ENCODE assay signal across 11 cellular contexts in the genomic region with DNA sequence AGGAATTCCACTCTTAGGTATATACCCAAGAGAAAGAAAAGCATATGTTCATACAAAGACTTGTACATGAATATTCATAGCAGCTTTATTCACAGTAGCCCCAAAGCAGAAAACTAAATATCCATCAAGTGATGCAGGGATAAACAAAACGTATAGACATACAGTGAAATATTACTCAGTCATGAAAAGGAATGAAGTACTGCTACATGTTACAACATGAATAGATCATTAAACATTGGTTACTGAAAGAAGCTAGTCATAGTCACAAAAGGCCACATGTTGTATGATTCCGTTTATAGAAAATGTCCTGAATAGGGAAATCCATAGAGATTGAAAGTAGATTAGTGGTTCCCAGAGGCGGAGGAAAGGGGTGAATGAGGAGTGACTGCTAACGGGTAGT. TPM values are rescaled to one million over a fixed set of nuclear protein-coding genes. Genes with fewer than 3 reads are reported as not detected.
DNase-seq lines count a peak whose midpoint lies in the region; ATAC-seq and TF ChIP-seq lines count a peak whose summit lies in the region.
"Had no signal": no experiment of that assay in that cellular context is flagged by ENCODE, and none has a peak within 500 bp of the region (broad histone marks: within the 10 kb centered on the region; RNA-seq: fewer than 3 reads in every experiment).

No MANE protein-coding gene starts in this region.

- H3K27ac Mint-ChIP-seq in CD8-positive, alpha-beta memory T cell = no peak overlapping the region
- H3K27ac Mint-ChIP-seq in osteocyte (ENCODE audit: unreplicated experiment) = no peak overlapping the region

- H3K9ac ChIP-seq in NT2/D1 (ENCODE audit: insufficient read length, low read depth) (no peak overlapping the region), endocrine pancreas (ENCODE audit: control insufficient read depth, insufficient read depth, low read length) (no peak overlapping the region)

- no peak overlapping the region for H3K27ac ChIP-seq in CD8-positive, alpha-beta memory T cell (ENCODE audit: low read depth, low read length)

- H3K9me3 ChIP-seq in CD8-positive, alpha-beta memory T cell (ENCODE audit: low read length) = no peaks in the 10 kb centered on the region
- H3K9me3 ChIP-seq in NT2/D1 (ENCODE audit: insufficient read depth, low read length) = no peaks in the 10 kb centered on the region
- no peaks in the 10 kb centered on the region for H3K9me3 ChIP-seq in endocrine pancreas (ENCODE audit: control insufficient read depth, low read length)
- H3K9me3 ChIP-seq: heart right ventricle had no signal

- H3K4me1 ChIP-seq in CD8-positive, alpha-beta memory T cell (ENCODE audit: insufficient read depth, low read length) = no peaks in the 10 kb centered on the region
- peaks cover 4% of the 10 kb centered on the region for H3K4me1 ChIP-seq in NT2/D1 (ENCODE audit: insufficient read depth, insufficient read length)
- H3K4me1 ChIP-seq in endocrine pancreas (ENCODE audit: control insufficient read depth, insufficient read depth, low read length) = no peaks in the 10 kb centered on the region

- no peak for ATAC-seq in GM18511 (IDR thresholded peaks at IDR 0.05; ENCODE audit: unreplicated experiment)

- H3K36me3 ChIP-seq in CD8-positive, alpha-beta memory T cell (ENCODE audit: insufficient read depth, low read length) = no peaks in the 10 kb centered on the region
- no peaks in the 10 kb centered on the region for H3K36me3 ChIP-seq in NT2/D1 (ENCODE audit: insufficient read depth, insufficient read length, low read length)
- H3K36me3 ChIP-seq in endocrine pancreas (ENCODE audit: control insufficient read depth, insufficient read depth, low read length) = no peaks in the 10 kb centered on the region
- H3K36me3 ChIP-seq: heart right ventricle had no signal

- H3K4me3 ChIP-seq in CD8-positive, alpha-beta memory T cell (ENCODE audit: low read length) = no peak overlapping the region
- H3K4me3 ChIP-seq in NT2/D1 (ENCODE audit: insufficient read length, low read depth) = peak overlapping the region; percentile 70
- peak overlapping the region; percentile 56 for H3K4me3 ChIP-seq in endocrine pancreas (ENCODE audit: control insufficient read depth, insufficient read depth, low read length)

- H3K27me3 ChIP-seq in CD8-positive, alpha-beta memory T cell (ENCODE audit: insufficient read depth, low read length, poor library complexity, severe bottlenecking) = no peaks in the 10 kb centered on the region
- H3K27me3 ChIP-seq in NT2/D1 (ENCODE audit: insufficient read depth, insufficient read length) (peaks cover 3% of the 10 kb centered on the region), endocrine pancreas (ENCODE audit: control insufficient read depth, insufficient read depth, low read length) (no peaks in the 10 kb centered on the region)

- no peak for DNase-seq in CD8-positive, alpha-beta memory T cell
- DNase-seq in NT2/D1 (ENCODE audit: low read depth, low spot score) (no peak), osteocyte (ENCODE audit: extremely low spot score, unreplicated experiment) (no peak), medulla oblongata (ENCODE audit: extremely low spot score) (no peak), kidney tubule cell (ENCODE audit: low spot score) (no peak), mucosa of gallbladder (ENCODE audit: low spot score) (no peak)
- DNase-seq: cerebellar nuclear complex, heart right ventricle had no signal

- H3K36me3 Mint-ChIP-seq in CD8-positive, alpha-beta memory T cell = no peaks in the 10 kb centered on the region
- no peaks in the 10 kb centered on the region for H3K36me3 Mint-ChIP-seq in osteocyte (ENCODE audit: unreplicated experiment)

- peaks cover 39 to 50% of the 10 kb centered on the region in 2 donors for H3K27me3 Mint-ChIP-seq in CD8-positive, alpha-beta memory T cell
- H3K27me3 Mint-ChIP-seq in osteocyte (ENCODE audit: unreplicated experiment) = no peaks in the 10 kb centered on the region

- TF ChIP-seq CTCF in osteocyte (IDR thresholded peaks at IDR 0.05) = no peak

- H3K4me3 Mint-ChIP-seq in CD8-positive, alpha-beta memory T cell = peak overlapping the region; percentile 5 to 90 (median 65)
- peak overlapping the region; percentile 94 for H3K4me3 Mint-ChIP-seq in osteocyte (ENCODE audit: unreplicated experiment)

- peaks cover 0 to 1% (median 0%) of the 10 kb centered on the region in 5 donors for H3K9me3 Mint-ChIP-seq in CD8-positive, alpha-beta memory T cell
- H3K9me3 Mint-ChIP-seq in osteocyte (ENCODE audit: unreplicated experiment) = no peaks in the 10 kb centered on the region

- peaks cover 7 to 13% (median 11%) of the 10 kb centered on the region in 3 donors for H3K4me1 Mint-ChIP-seq in CD8-positive, alpha-beta memory T cell
- peaks cover 30% of the 10 kb centered on the region for H3K4me1 Mint-ChIP-seq in osteocyte (ENCODE audit: unreplicated experiment)

- CTCF ChIA-PET in CD8-positive, alpha-beta memory T cell (lab: Charles Lee) = interaction anchor here (1.5 kb wide), 1 partner anchor 18 kb away, joined by 4 read pairs; no protein-coding TSS in a partner anchor

- POLR2A ChIA-PET in CD8-positive, alpha-beta memory T cell (lab: Charles Lee) = no interaction called here

RNA-seq across cellular contexts. Expression of a gene that starts 1.3 kb away (rescaled TPM):
- under 1 TPM; 0.28 to 0.38 TPM for total RNA-seq in CD8-positive, alpha-beta memory T cell
- 0.38 TPM for polyA plus RNA-seq in CD8-positive, alpha-beta memory T cell
- 25.5 and 29.7 TPM in 2 replicates for total RNA-seq in osteocyte
- 31.7 TPM for total RNA-seq in mucosa of gallbladder

RNA-seq across cellular contexts. Expression of a gene that starts 17.4 kb away (rescaled TPM):
- not detected for total RNA-seq in CD8-positive, alpha-beta memory T cell
- polyA plus RNA-seq in CD8-positive, alpha-beta memory T cell = 0.44 TPM
- total RNA-seq in osteocyte (not detected in 2 replicates), mucosa of gallbladder (2.6 TPM)
- total RNA-seq: RPMI7951 had no signal

Comparison
In these comparisons a context has a peak if more than half of its experiments do, and no peak if none do; other contexts are left out.
1. RNA of a gene that starts 1.3 kb away (total RNA-seq): 31.7 TPM in mucosa of gallbladder (single experiment) and 25.5 to 29.7 TPM in osteocyte; 0.28 to 0.38 TPM in CD8-positive, alpha-beta memory T cell; every median in the first group is over 10 times any median in the second.